ENCODE assay signal across 16 cellular contexts in the genomic region with DNA sequence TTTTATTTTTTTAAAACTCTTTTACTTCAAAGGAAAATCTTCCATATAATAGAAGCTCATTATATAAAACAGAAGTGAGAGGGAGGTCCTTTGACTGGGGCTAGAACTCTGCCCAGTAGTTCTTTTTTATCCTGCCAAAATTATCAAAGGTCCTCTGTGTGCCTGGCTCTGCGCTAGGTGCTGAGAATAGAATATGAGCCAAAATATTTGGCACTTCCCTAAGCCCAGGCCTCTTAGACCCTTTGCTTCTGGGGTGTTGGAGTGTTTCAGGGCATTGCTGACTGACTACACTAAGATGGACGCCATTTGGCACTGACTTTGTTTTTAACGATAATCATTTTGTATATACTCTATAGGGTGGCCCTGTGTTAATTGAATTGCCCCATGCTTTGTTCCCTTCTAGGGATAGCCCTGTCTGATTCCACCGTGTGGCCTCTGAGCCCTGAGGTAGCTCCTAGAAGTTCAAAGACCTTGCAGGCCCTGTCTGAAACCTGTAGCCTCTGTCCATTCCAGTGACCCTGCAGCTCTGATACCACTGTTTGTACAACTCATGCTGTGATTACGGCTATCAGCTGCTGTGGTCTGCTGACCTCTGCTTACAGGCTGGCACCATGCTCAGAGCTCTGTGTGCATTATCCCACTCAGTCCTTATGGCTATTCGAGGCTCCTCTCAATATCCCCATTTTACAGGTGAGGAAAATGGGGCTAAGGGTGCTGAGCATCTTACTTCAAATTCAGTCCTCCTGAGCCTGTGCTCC.
"Had no signal": no experiment of that assay in that cellular context is flagged by ENCODE, and none has a peak within 500 bp of the region (broad histone marks: within the 10 kb centered on the region; RNA-seq: fewer than 3 reads in every experiment).

No MANE protein-coding gene starts in this region.

- H3K4me3 ChIP-seq: ascending aorta, breast epithelium, esophagus muscularis mucosa, psoas muscle, sigmoid colon, spleen had no signal

- H3K27ac ChIP-seq: ascending aorta, breast epithelium, esophagus muscularis mucosa, psoas muscle, sigmoid colon, spleen had no signal

- H3K36me3 ChIP-seq: ascending aorta, breast epithelium, esophagus muscularis mucosa, sigmoid colon, spleen had no signal

- H3K9me3 ChIP-seq: ascending aorta, breast epithelium, esophagus muscularis mucosa, psoas muscle, sigmoid colon, spleen had no signal

- H3K27me3 ChIP-seq: ascending aorta, breast epithelium, sigmoid colon had no signal

- DNase-seq: activated CD4-positive, alpha-beta T cell treated with anti-CD3 and anti-CD28 coated beads, Interleukin-2, amount 10 ng/mL, durations not matched to agents 7 days and 5 days; activated CD8-positive, alpha-beta T cell treated with anti-CD3 and anti-CD28 coated beads, Interleukin-2, amount 10 ng/mL, durations not matched to agents 7 days and 5 days; activated effector memory CD4-positive, alpha-beta T cell treated with Interleukin-2 at 50 U/mL for 16 hours; activated T-cell treated with anti-CD3 and anti-CD28 coated beads, Interleukin-2, amount 50 U/mL, for 4 hours; cerebellar nuclear complex; cortex of kidney; effector CD8-positive, alpha-beta T cell; islet precursor cell; psoas muscle; spleen; stimulated activated CD4-positive, alpha-beta T cell treated with anti-CD3 and anti-CD28 coated beads, Interleukin-4, amount 100 ng/mL, for 4 hours had no signal

- ATAC-seq: activated CD8-positive, alpha-beta T cell treated with anti-CD3 and anti-CD28 coated beads, Interleukin-2, amount 10 ng/mL, durations not matched to agents 7 days and 5 days; activated T-cell treated with anti-CD3 and anti-CD28 coated beads, Interleukin-2, amount 50 U/mL, for 4 hours; stimulated activated memory B cell treated with anti-CD40 and anti-IgM and Interleukin-4, amounts not matched to agents 10 μg/mL and 1 μg/mL and 100 μg/mL, for 72 hours had no signal

- H3K4me1 ChIP-seq: ascending aorta, breast epithelium, esophagus muscularis mucosa, psoas muscle, sigmoid colon, spleen had no signal
